Comparison of ENCODE assay signal across 18 cellular contexts in genomic region chr1:33468011-33468410, GRCh38. TPM values are rescaled to one million over a fixed set of nuclear protein-coding genes. Genes with fewer than 3 reads are reported as not detected.
DNase-seq lines count a peak whose midpoint lies in the region; ATAC-seq, FAIRE-seq and TF ChIP-seq lines count a peak whose summit lies in the region.
"Had no signal": no experiment of that assay in that cellular context is flagged by ENCODE, and none has a peak within 500 bp of the region (broad histone marks: within the 10 kb centered on the region; RNA-seq: fewer than 3 reads in every experiment).

No MANE protein-coding gene starts in this region.

- H3K4me1 ChIP-seq in BLaER1 treated with 17β-estradiol and CSF1 and Interleukin-3, amounts not matched to agents 10 nM and 100 nM, result peaks cover 67 to 93% (median 80%) of the 10 kb centered on the region in 10 experiments
- H3K4me1 ChIP-seq in astrocyte (ENCODE audit: insufficient read depth, low read length) (peaks cover 30% of the 10 kb centered on the region), neuronal stem cell (ENCODE audit: control insufficient read depth in 2 of 2, insufficient read depth in 1 of 2, low read depth in 1 of 2, low read length in 2 of 2) (peaks cover 8 to 22% of the 10 kb centered on the region in 2 donors), pancreas (peaks cover 0 to 2% (median 0%) of the 10 kb centered on the region in 3 donors), thyroid gland (peaks cover 10 to 11% of the 10 kb centered on the region in 2 donors), left lung (peaks cover 0 to 25% of the 10 kb centered on the region in 2 donors)

- no peaks in the 10 kb centered on the region for H3K9me3 Mint-ChIP-seq in astrocyte (ENCODE audit: unreplicated experiment)
- H3K9me3 Mint-ChIP-seq: CD4-positive, CD25-positive, alpha-beta regulatory T cell; CD8-positive, alpha-beta memory T cell had no signal

- DNase-seq in astrocyte (ENCODE audit: low read depth) (no peak), neuronal stem cell (ENCODE audit: low spot score) (no peak), substantia nigra (lab: John Stamatoyannopoulos, UW) (peak in 11 of 49 donors; percentile 6 to 32 (median 14)), pancreas (no peak), thyroid gland (no peak), left lung (no peak)
- DNase-seq: 8988T; C1 segment of cervical spinal cord; CD4-positive, CD25-positive, alpha-beta regulatory T cell; CD8-positive, alpha-beta memory T cell; COR-L47; GDM1; GM23248 had no signal

- H4K8ac ChIP-seq in neuronal stem cell (ENCODE audit: low read depth, low read length), result no peak overlapping the region

- no peaks in the 10 kb centered on the region for H3K36me3 ChIP-seq in BLaER1 treated with 17β-estradiol and CSF1 and Interleukin-3, amounts not matched to agents 10 nM and 100 nM
- H3K36me3 ChIP-seq in astrocyte (ENCODE audit: insufficient read depth, low read length) (no peaks in the 10 kb centered on the region), neuronal stem cell (replicated peaks in 1 of 2; ENCODE audit: control insufficient read depth in 2 of 2, insufficient read depth in 2 of 2, low read length in 2 of 2) (no peaks in the 10 kb centered on the region), pancreas (no peaks in the 10 kb centered on the region), thyroid gland (no peaks in the 10 kb centered on the region), left lung (no peaks in the 10 kb centered on the region)
- H3K36me3 ChIP-seq: HAP-1 had no signal

- no peak overlapping the region for H2BK15ac ChIP-seq in neuronal stem cell (ENCODE audit: low read length)

- H2AFZ ChIP-seq in astrocyte (ENCODE audit: low read depth, low read length) (no peak overlapping the region), neuronal stem cell (ENCODE audit: low read length) (no peak overlapping the region)
- H2AFZ ChIP-seq: GM23248 had no signal

- peak overlapping the region; percentile 8 for H2BK5ac ChIP-seq in neuronal stem cell (ENCODE audit: low read length)

- no peaks in the 10 kb centered on the region for H4K20me1 ChIP-seq in BLaER1 treated with 17β-estradiol and CSF1 and Interleukin-3, amounts not matched to agents 10 nM and 100 nM
- no peaks in the 10 kb centered on the region for H4K20me1 ChIP-seq in astrocyte (ENCODE audit: insufficient read depth, low read length)

- H3K27ac Mint-ChIP-seq in astrocyte (ENCODE audit: unreplicated experiment), result no peak overlapping the region
- H3K27ac Mint-ChIP-seq: CD4-positive, CD25-positive, alpha-beta regulatory T cell had no signal

- no peak overlapping the region for H2BK120ac ChIP-seq in neuronal stem cell (ENCODE audit: low read depth, low read length)

- H3K9ac ChIP-seq in BLaER1 treated with 17β-estradiol and CSF1 and Interleukin-3, amounts not matched to agents 10 nM and 100 nM, result no peak overlapping the region
- H3K9ac ChIP-seq in astrocyte (ENCODE audit: low read length) (no peak overlapping the region), neuronal stem cell (ENCODE audit: low read depth, low read length, poor library complexity) (no peak overlapping the region)
- H3K9ac ChIP-seq: GM23248 had no signal

- H3K79me1 ChIP-seq in neuronal stem cell (ENCODE audit: low read depth, low read length), result no peaks in the 10 kb centered on the region

- FAIRE-seq in astrocyte (lab: Jason Lieb, UNC), result no peak
- no peak for FAIRE-seq in pancreas (lab: Jason Lieb, UNC)
- FAIRE-seq: D721Med, GM12892, GM18507 had no signal

- no peak overlapping the region for H3K23ac ChIP-seq in neuronal stem cell (ENCODE audit: low read depth, low read length, poor library complexity)

- peaks cover 0 to 12% (median 0%) of the 10 kb centered on the region in 11 experiments; a peak in 2 of 22 replicates for H3K9me3 ChIP-seq in BLaER1 treated with 17β-estradiol and CSF1 and Interleukin-3, amounts not matched to agents 10 nM and 100 nM (replicated peaks in 1 of 11)
- H3K9me3 ChIP-seq in astrocyte (ENCODE audit: insufficient read depth, low read depth, low read length) (no peaks in the 10 kb centered on the region), neuronal stem cell (replicated peaks in 1 of 2; ENCODE audit: control insufficient read depth in 2 of 2, insufficient read depth in 1 of 2, low read depth in 1 of 2, low read length in 2 of 2) (no peaks in the 10 kb centered on the region), pancreas (no peaks in the 10 kb centered on the region), thyroid gland (no peaks in the 10 kb centered on the region), left lung (no peaks in the 10 kb centered on the region)
- H3K9me3 ChIP-seq: HAP-1 had no signal

- H3K79me2 ChIP-seq in astrocyte (ENCODE audit: insufficient read depth, low read length), result peaks cover 4% of the 10 kb centered on the region

- intact Hi-C loops in pancreas (cut with DNase I), result loop anchor here in 1 of 3 donors (10.0 kb wide), 2 partner anchors 93 to 373 kb away; no protein-coding TSS in a partner anchor
- intact Hi-C loops in thyroid gland (cut with DNase I), result loop anchor here (5.0 to 10.0 kb wide), 4 partner anchors 101 to 373 kb away; no protein-coding TSS in a partner anchor
- intact Hi-C loops in left lung (cut with DNase I), result loop anchor here in 1 of 2 donors (5.0 to 10.0 kb wide), 2 partner anchors 171 to 253 kb away; no protein-coding TSS in a partner anchor

- H3K4ac ChIP-seq in neuronal stem cell (ENCODE audit: low read length), result no peak overlapping the region

- H3K4me2 ChIP-seq in BLaER1 treated with 17β-estradiol and CSF1 and Interleukin-3, amounts not matched to agents 10 nM and 100 nM, result peak overlapping the region; percentile 39 to 81 (median 67); a peak in 20 of 22 replicates
- H3K4me2 ChIP-seq in astrocyte (ENCODE audit: low read length) (peak overlapping the region; percentile 32), neuronal stem cell (ENCODE audit: insufficient read depth, low read length, poor library complexity, severe bottlenecking) (no peak overlapping the region)

- TF ChIP-seq POLR2A in thyroid gland (IDR thresholded peaks at IDR 0.05), result no peak

- H2AK5ac ChIP-seq in neuronal stem cell (ENCODE audit: low read depth, low read length), result no peak overlapping the region

- peaks cover 23% of the 10 kb centered on the region for H3K4me1 Mint-ChIP-seq in astrocyte (ENCODE audit: low read depth, unreplicated experiment)

- no peak overlapping the region for H3K14ac ChIP-seq in neuronal stem cell (ENCODE audit: low read length)

- H3K27me3 Mint-ChIP-seq in astrocyte (ENCODE audit: low read depth, unreplicated experiment), result peaks cover 5% of the 10 kb centered on the region
- H3K27me3 Mint-ChIP-seq: CD8-positive, alpha-beta memory T cell had no signal

- H3K36me3 Mint-ChIP-seq in astrocyte (ENCODE audit: low read depth, unreplicated experiment), result no peaks in the 10 kb centered on the region
- H3K36me3 Mint-ChIP-seq: CD4-positive, CD25-positive, alpha-beta regulatory T cell; CD8-positive, alpha-beta memory T cell had no signal

- no peak overlapping the region for H3K4me3 Mint-ChIP-seq in astrocyte (ENCODE audit: unreplicated experiment)
- H3K4me3 Mint-ChIP-seq: CD4-positive, CD25-positive, alpha-beta regulatory T cell; CD8-positive, alpha-beta memory T cell had no signal

- H3K27me3 ChIP-seq in BLaER1 treated with 17β-estradiol and CSF1 and Interleukin-3, amounts not matched to agents 10 nM and 100 nM, result no peaks in the 10 kb centered on the region; a peak in 1 of 22 replicates
- H3K27me3 ChIP-seq in astrocyte (ENCODE audit: insufficient read depth, low read length) (no peaks in the 10 kb centered on the region), neuronal stem cell (ENCODE audit: control insufficient read depth in 3 of 3, insufficient read depth in 3 of 3, low read depth in 1 of 3, low read length in 3 of 3) (peaks cover 0 to under 1% (median 0%) of the 10 kb centered on the region in 3 experiments), pancreas (no peaks in the 10 kb centered on the region), thyroid gland (no peaks in the 10 kb centered on the region), left lung (no peaks in the 10 kb centered on the region)

- no peak overlapping the region for H4K91ac ChIP-seq in neuronal stem cell (ENCODE audit: low read depth, low read length, poor library complexity)

- no peak overlapping the region for H2BK12ac ChIP-seq in neuronal stem cell (ENCODE audit: low read length)

- H3K18ac ChIP-seq in neuronal stem cell (ENCODE audit: low read length), result peak overlapping the region; percentile 2

- peak overlapping the region in 1 of 11 experiments; percentile 21; a peak in 1 of 22 replicates for H3K27ac ChIP-seq in BLaER1 treated with 17β-estradiol and CSF1 and Interleukin-3, amounts not matched to agents 10 nM and 100 nM
- H3K27ac ChIP-seq in astrocyte (ENCODE audit: low read depth, low read length) (no peak overlapping the region), neuronal stem cell (replicated peaks; ENCODE audit: low read length) (no peak overlapping the region), substantia nigra (ENCODE audit: low read depth, low read length, poor library complexity, severe bottlenecking) (peak overlapping the region; percentile 66), pancreas (no peak overlapping the region), thyroid gland (no peak overlapping the region), left lung (no peak overlapping the region)
- H3K27ac ChIP-seq: GM23248 had no signal

- WGBS in neuronal stem cell (ENCODE audit: extremely low coverage in 2 of 2, insufficient read length in 2 of 2, insufficient replicate concordance in 1 of 2), 2 donors, result no CpG with 5 or more reads among the region's 4 CpGs
- 73 to 81% methylated on average over 4 of the region's 4 CpGs for WGBS in pancreas, 2 donors
- WGBS in thyroid gland, 2 donors, result 92 to 100% methylated on average over 2 to 4 of the region's 4 CpGs

- no peak for TF ChIP-seq CTCF in astrocyte (IDR thresholded peaks at IDR 0.05; ENCODE audit: insufficient read depth, low read depth, low read length)
- TF ChIP-seq CTCF in pancreas (IDR thresholded peaks at IDR 0.05), result no peak
- no peak for TF ChIP-seq CTCF in thyroid gland (IDR thresholded peaks at IDR 0.05)
- no peak for TF ChIP-seq CTCF in left lung (IDR thresholded peaks at IDR 0.05)

- no peak overlapping the region for H3K4me3 ChIP-seq in BLaER1 treated with 17β-estradiol and CSF1 and Interleukin-3, amounts not matched to agents 10 nM and 100 nM
- no peak overlapping the region for H3K4me3 ChIP-seq in astrocyte (ENCODE audit: insufficient read depth, low read depth, low read length)
- no peak overlapping the region for H3K4me3 ChIP-seq in neuronal stem cell (ENCODE audit: low read length in 2 of 2)
- no peak overlapping the region for H3K4me3 ChIP-seq in pancreas
- H3K4me3 ChIP-seq in thyroid gland (replicated peaks in 1 of 3), result no peak overlapping the region
- H3K4me3 ChIP-seq in left lung, result no peak overlapping the region
- H3K4me3 ChIP-seq: GM23248, HAP-1 had no signal

- ATAC-seq in pancreas (no peak), left lung (no peak)

RNA-seq across cellular contexts. Expression of gene ZSCAN20, which starts 4.4 kb away (rescaled TPM):
- total RNA-seq in astrocyte (5.2 and 6.9 TPM in 2 replicates), pancreas (1 to 10 TPM; 1.2 to 3.4 (median 2.0) TPM), thyroid gland (1 to 10 TPM; 5.1 to 8.2 (median 7.0) TPM), left lung (1 to 10 TPM; 4.3 to 4.4 TPM)
- 2.1 TPM for polyA plus RNA-seq in neuronal stem cell (2013, experiment 1 of 2)
- 2.0 TPM for polyA plus RNA-seq in neuronal stem cell (2013, experiment 2 of 2)
- under 1 TPM; 0.68 to 0.80 TPM for polyA plus RNA-seq in pancreas

RNA-seq across cellular contexts. Expression of gene PHC2, which starts 37.1 kb away (rescaled TPM):
- total RNA-seq in astrocyte, result 112 and 113 TPM in 2 replicates
- 128 TPM for polyA plus RNA-seq in neuronal stem cell (2013, experiment 1 of 2)
- polyA plus RNA-seq in neuronal stem cell (2013, experiment 2 of 2), result 124 TPM
- total RNA-seq in pancreas, result 10 to 100 TPM; 21.8 to 58.8 (median 37.3) TPM
- 10 to 100 TPM; 45.2 to 62.1 TPM for polyA plus RNA-seq in pancreas
- total RNA-seq in thyroid gland, result 100 to 1,000 TPM in 2 of 4 donors, 10 to 100 TPM in 2; 86.8 to 150 (median 113) TPM
- total RNA-seq in left lung, result 100 to 1,000 TPM in 1 of 2 donors, 10 to 100 TPM in 1; 78.2 to 125 TPM
